ENCODE assay signal across 10 cellular contexts in genomic region chr6:5950448-5950847, GRCh38. TPM values are rescaled to one million over a fixed set of nuclear protein-coding genes. Genes with fewer than 3 reads are reported as not detected.
DNase-seq lines count a peak whose midpoint lies in the region; ATAC-seq and TF ChIP-seq lines count a peak whose summit lies in the region.
"Had no signal": no experiment of that assay in that cellular context is flagged by ENCODE, and none has a peak within 500 bp of the region (broad histone marks: within the 10 kb centered on the region; RNA-seq: fewer than 3 reads in every experiment).

No MANE protein-coding gene starts in this region.

- H3K9me3 ChIP-seq in cardiac muscle cell (ENCODE audit: low read depth) (no peaks in the 10 kb centered on the region), NT2/D1 (ENCODE audit: insufficient read depth, low read length) (no peaks in the 10 kb centered on the region), upper lobe of right lung (no peaks in the 10 kb centered on the region), transverse colon (no peaks in the 10 kb centered on the region)

- intact Hi-C loops in left ventricle myocardium superior (cut with micrococcal nuclease) (no loop called here), upper lobe of right lung (cut with DNase I) (no loop called here), transverse colon (cut with DNase I; ENCODE audit: low total_unique reads) (no loop called here)

- peak; percentile 2 to 10 for DNase-seq in cardiac muscle cell (ENCODE audit: low read depth in 1 of 2, low spot score in 1 of 2)
- DNase-seq in left ventricle myocardium superior, result no peak
- DNase-seq in NT2/D1 (ENCODE audit: low read depth, low spot score), result peak; percentile 13
- DNase-seq in fibroblast of villous mesenchyme (ENCODE audit: low read depth), result no peak
- no peak for DNase-seq in upper lobe of right lung
- DNase-seq in transverse colon, result no peak

- no peak for TF ChIP-seq EP300 in transverse colon (IDR thresholded peaks at IDR 0.05; ENCODE audit: low read depth)

- H3K36me3 ChIP-seq in cardiac muscle cell (no peaks in the 10 kb centered on the region), NT2/D1 (ENCODE audit: insufficient read depth, insufficient read length, low read length) (no peaks in the 10 kb centered on the region), upper lobe of right lung (no peaks in the 10 kb centered on the region), transverse colon (no peaks in the 10 kb centered on the region)

- H3K4me1 ChIP-seq in cardiac muscle cell (ENCODE audit: low read depth) (no peaks in the 10 kb centered on the region), NT2/D1 (ENCODE audit: insufficient read depth, insufficient read length) (no peaks in the 10 kb centered on the region), upper lobe of right lung (no peaks in the 10 kb centered on the region), transverse colon (no peaks in the 10 kb centered on the region)

- H3K4me3 ChIP-seq in cardiac muscle cell, result no peak overlapping the region
- no peak overlapping the region for H3K4me3 ChIP-seq in NT2/D1 (ENCODE audit: insufficient read length, low read depth)
- no peak overlapping the region for H3K4me3 ChIP-seq in fibroblast of villous mesenchyme (ENCODE audit: low read depth, low read length)
- H3K4me3 ChIP-seq in upper lobe of right lung, result no peak overlapping the region
- no peak overlapping the region for H3K4me3 ChIP-seq in transverse colon
- H3K4me3 ChIP-seq: SK-N-MC had no signal

- H3K27me3 ChIP-seq in cardiac muscle cell (no peaks in the 10 kb centered on the region), NT2/D1 (ENCODE audit: insufficient read depth, insufficient read length) (no peaks in the 10 kb centered on the region), upper lobe of right lung (no peaks in the 10 kb centered on the region), transverse colon (no peaks in the 10 kb centered on the region)

- H3K9ac ChIP-seq in NT2/D1 (ENCODE audit: insufficient read length, low read depth), result no peak overlapping the region

- TF ChIP-seq POLR2A in transverse colon (IDR thresholded peaks at IDR 0.05), result no peak

- 61 to 71% methylated on average over 3 to 5 of the region's 5 CpGs for WGBS in transverse colon (ENCODE audit: low coverage in 1 of 2), 2 donors

- no peak overlapping the region for H3K27ac ChIP-seq in cardiac muscle cell
- no peak overlapping the region for H3K27ac ChIP-seq in upper lobe of right lung
- H3K27ac ChIP-seq in transverse colon, result no peak overlapping the region
- H3K27ac ChIP-seq: SK-N-MC had no signal

- no peak for ATAC-seq in left ventricle myocardium superior
- ATAC-seq in upper lobe of right lung, result peak; percentile 75
- ATAC-seq in GM18909 (IDR thresholded peaks at IDR 0.05; ENCODE audit: poor library complexity, unreplicated experiment), result no peak
- no peak for ATAC-seq in GM18861 (IDR thresholded peaks at IDR 0.05; ENCODE audit: unreplicated experiment)

- in situ Hi-C loops in transverse colon (cut with MboI; ENCODE audit: low pct_ligation_motif_present in 1 of 4, low pct_unique_long_range_greater_than_20kb in 1 of 4, low sequenced_read_pairs in 3 of 4), result no loop called here

- TF ChIP-seq CTCF in cardiac muscle cell (IDR thresholded peaks at IDR 0.05; ENCODE audit: low read depth, low read length), result peak; percentile 27
- TF ChIP-seq CTCF in fibroblast of villous mesenchyme (IDR thresholded peaks at IDR 0.05; ENCODE audit: insufficient read depth, low read depth, low read length), result peak; percentile 19
- peak; percentile 54 for TF ChIP-seq CTCF in upper lobe of right lung (IDR thresholded peaks at IDR 0.05)
- no peak for TF ChIP-seq CTCF in transverse colon (IDR thresholded peaks at IDR 0.05)

RNA-seq across cellular contexts. Expression of gene NRN1, which starts 56.3 kb away (rescaled TPM):
- 0.78 and 0.92 TPM in 2 replicates for total RNA-seq in cardiac muscle cell
- 0.26 and 0.69 TPM in 2 replicates for polyA plus RNA-seq in cardiac muscle cell
- 13.7 TPM for total RNA-seq in left ventricle myocardium superior
- total RNA-seq in fibroblast of villous mesenchyme, result not detected in 2 replicates
- total RNA-seq in upper lobe of right lung, result 24.4 TPM
- total RNA-seq in transverse colon, result 1 to 10 TPM in 2 of 4 donors, not detected in 2; 1.2 to 2.5 TPM
- total RNA-seq: fibroblast of lung had no signal

Comparison
In these comparisons a context has a peak if more than half of its experiments do, and no peak if none do; other contexts are left out.
1. DNase-seq: peak in cardiac muscle cell (2 of 2) and NT2/D1 (single experiment); none in left ventricle myocardium superior (single experiment), fibroblast of villous mesenchyme (single experiment), upper lobe of right lung (single experiment) and transverse colon (single experiment).
2. CTCF ChIP-seq: peak in cardiac muscle cell (single experiment), fibroblast of villous mesenchyme (single experiment) and upper lobe of right lung (single experiment); none in transverse colon (0 of 5).